Comparison of ENCODE assay signal across 18 cellular contexts in the genomic region with DNA sequence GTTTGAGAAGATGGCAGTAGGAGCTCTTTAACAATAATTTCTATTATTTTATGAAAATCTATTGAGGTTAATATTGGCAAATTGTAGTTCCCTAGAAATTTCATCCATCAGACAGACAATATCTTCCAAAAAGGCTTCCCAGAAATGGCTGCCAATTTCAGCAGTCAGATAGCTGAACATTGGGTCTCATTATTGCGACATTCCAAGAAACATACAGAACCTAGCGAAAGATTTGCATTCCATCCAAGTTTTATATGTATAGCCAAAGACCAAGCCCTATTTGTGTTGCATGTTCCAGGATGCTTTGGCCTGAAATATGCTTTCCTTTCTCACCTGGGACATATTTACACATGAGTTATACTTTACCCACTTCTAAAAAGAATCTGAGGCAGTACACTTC. TPM values are rescaled to one million over a fixed set of nuclear protein-coding genes. Genes with fewer than 3 reads are reported as not detected.
DNase-seq lines count a peak whose midpoint lies in the region; ATAC-seq, FAIRE-seq and TF ChIP-seq lines count a peak whose summit lies in the region.
"Had no signal": no experiment of that assay in that cellular context is flagged by ENCODE, and none has a peak within 500 bp of the region (broad histone marks: within the 10 kb centered on the region; RNA-seq: fewer than 3 reads in every experiment).

No MANE protein-coding gene starts in this region.

- H2BK5ac ChIP-seq in H1 (ENCODE audit: low read depth, low read length) = no peak overlapping the region

- H3K9ac ChIP-seq in HepG2 (ENCODE audit: insufficient read depth, low read depth, low read length) = no peak overlapping the region
- H3K9ac ChIP-seq in H1 (replicated peaks in 1 of 4; ENCODE audit: extremely low read depth in 1 of 4, low read depth in 3 of 4, low read length in 3 of 4) = no peak overlapping the region

- no peak overlapping the region for H3K4ac ChIP-seq in H1 (replicated peaks; ENCODE audit: insufficient read length, low read depth, low read length)

- H3K79me2 ChIP-seq in HepG2 (ENCODE audit: insufficient read depth, low read length) (no peaks in the 10 kb centered on the region), H1 (ENCODE audit: control insufficient read depth in 1 of 2, insufficient read depth in 2 of 2, low read length in 2 of 2) (no peaks in the 10 kb centered on the region)

- 7% methylated on average over 2 of the region's 2 CpGs for WGBS in HepG2 (ENCODE audit: low lambda C conversion rate)
- WGBS in right lobe of liver (ENCODE audit: insufficient coverage, low coverage, low lambda C conversion rate, missing lambda C conversion rate) = 71% methylated on average over 2 of the region's 2 CpGs
- WGBS in H1 (ENCODE audit: extremely low coverage in 1 of 2, insufficient coverage in 1 of 2, insufficient read length in 1 of 2, insufficient replicate concordance in 2 of 2, low coverage in 1 of 2, low lambda C conversion rate in 2 of 2, missing lambda C conversion rate in 1 of 2), 2 experiments = 96% methylated on average over 2 of the region's 2 CpGs; no CpG with 5 or more reads in 1 of the 2 experiments

- H3K9me3 ChIP-seq in HepG2 (ENCODE audit: low read length) (no peaks in the 10 kb centered on the region), right lobe of liver (no peaks in the 10 kb centered on the region), H1 (ENCODE audit: insufficient read depth in 2 of 2, low read depth in 1 of 2, low read length in 1 of 2) (no peaks in the 10 kb centered on the region), left lung (no peaks in the 10 kb centered on the region)
- H3K9me3 ChIP-seq: Caco-2 had no signal

- H3K36me3 ChIP-seq in HepG2 (replicated peaks in 1 of 2; ENCODE audit: control insufficient read depth in 1 of 2, insufficient read depth in 2 of 2, low read length in 2 of 2) = no peaks in the 10 kb centered on the region
- H3K36me3 ChIP-seq in right lobe of liver = no peaks in the 10 kb centered on the region
- H3K36me3 ChIP-seq in H1 (ENCODE audit: control insufficient read depth in 2 of 4, insufficient read depth in 4 of 4, low read length in 3 of 4) = no peaks in the 10 kb centered on the region
- peaks cover 0 to 16% of the 10 kb centered on the region in 2 donors for H3K36me3 ChIP-seq in left lung

- no peak overlapping the region for H4K8ac ChIP-seq in H1 (ENCODE audit: extremely low read depth, insufficient read depth, low read length)

- no peak overlapping the region for H3K4me2 ChIP-seq in HepG2 (ENCODE audit: low read depth, low read length)
- no peak overlapping the region for H3K4me2 ChIP-seq in H1 (ENCODE audit: insufficient read depth in 1 of 2, low read depth in 2 of 2, low read length in 2 of 2)

- H3K23me2 ChIP-seq in H1 (ENCODE audit: low read depth, low read length) = peaks cover 2% of the 10 kb centered on the region; the same call in 1 of the 2 replicates

- FAIRE-seq in HepG2 (lab: Jason Lieb, UNC) = no peak
- no peak for FAIRE-seq in H1 (lab: Jason Lieb, UNC)
- FAIRE-seq: A204.1, G401.6, GM12892 had no signal

- no peak overlapping the region for H2BK20ac ChIP-seq in H1 (ENCODE audit: low read length)

- H3K4me1 ChIP-seq in HepG2 (ENCODE audit: insufficient read depth, low read length) (no peaks in the 10 kb centered on the region), right lobe of liver (peaks cover 0 to 5% (median 0%) of the 10 kb centered on the region in 4 donors), H1 (replicated peaks in 1 of 4; ENCODE audit: control insufficient read depth in 3 of 4, insufficient read depth in 4 of 4, low read length in 3 of 4) (peaks cover 0 to 2% (median 0%) of the 10 kb centered on the region in 4 experiments; a peak in 1 of 7 replicates), left lung (peaks cover 0 to 13% of the 10 kb centered on the region in 2 donors)
- H3K4me1 ChIP-seq: Caco-2 had no signal

- H2AFZ ChIP-seq in HepG2 (ENCODE audit: low read length) = no peak overlapping the region
- no peak overlapping the region for H2AFZ ChIP-seq in H1 (ENCODE audit: low read length)

- no peak overlapping the region for H2BK12ac ChIP-seq in H1 (ENCODE audit: low read depth, low read length)

- no peak overlapping the region for H3K56ac ChIP-seq in H1 (replicated peaks; ENCODE audit: insufficient read length, low read depth, low read length)

- H2BK120ac ChIP-seq in H1 (replicated peaks; ENCODE audit: low read depth, low read length) = no peak overlapping the region

- H3K79me1 ChIP-seq in H1 (ENCODE audit: low read depth, low read length) = no peaks in the 10 kb centered on the region

- TF ChIP-seq EP300 in HepG2 (IDR thresholded peaks at IDR 0.05; ENCODE audit: low read depth in 2 of 2, low read length in 2 of 2) = no peak
- no peak for TF ChIP-seq EP300 in HepG2 (CRISPR knock-in tag; IDR thresholded peaks at IDR 0.05; ENCODE audit: borderline replicate concordance)
- TF ChIP-seq EP300 in H1 (IDR thresholded peaks at IDR 0.05; ENCODE audit: borderline replicate concordance in 1 of 2, low read depth in 2 of 2, low read length in 2 of 2) = no peak

- H3K23ac ChIP-seq in H1 (ENCODE audit: insufficient read length) = no peak overlapping the region

- H3K27me3 ChIP-seq in HepG2 (ENCODE audit: control insufficient read depth in 1 of 2, insufficient read depth in 2 of 2, low read length in 2 of 2) (0 out of 5 replicates have a peak, but pooled peaks cover 0 to 2% of the 10 kb centered on the region in 2 experiments), right lobe of liver (no peaks in the 10 kb centered on the region), H1 (replicated peaks in 1 of 4; ENCODE audit: control insufficient read depth in 3 of 4, extremely low read depth in 1 of 4, insufficient read depth in 3 of 4, low read length in 3 of 4) (no peaks in the 10 kb centered on the region), left lung (no peaks in the 10 kb centered on the region)

- intact Hi-C loops in HepG2 (cut with micrococcal nuclease; ENCODE audit: unreplicated experiment) (no loop called here), right lobe of liver (cut with DNase I) (loop anchor here in 1 of 2 donors (5.0 kb wide), 1 partner anchor 89 kb away; no protein-coding TSS in a partner anchor), left lung (cut with DNase I) (loop anchor here in 1 of 2 donors (5.0 kb wide), 1 partner anchor 84 kb away; no protein-coding TSS in a partner anchor)

- H3K14ac ChIP-seq in H1 (ENCODE audit: insufficient read length) = no peak overlapping the region

- no peak overlapping the region for H3K4me3 ChIP-seq in HepG2 (replicated peaks in 1 of 3; ENCODE audit: insufficient read depth in 1 of 3, low read depth in 2 of 3, low read length in 3 of 3)
- H3K4me3 ChIP-seq in right lobe of liver = no peak overlapping the region
- no peak overlapping the region for H3K4me3 ChIP-seq in H1 (ENCODE audit: extremely low read depth in 1 of 4, insufficient read depth in 2 of 4, low read depth in 3 of 4, low read length in 4 of 4)
- H3K4me3 ChIP-seq in left lung = no peak overlapping the region

- no peak for TF ChIP-seq RAD21 in HepG2 (CRISPR knock-in tag; IDR thresholded peaks at IDR 0.05)
- TF ChIP-seq RAD21 in H1 (IDR thresholded peaks at IDR 0.05 in 1 of 2, conservative IDR thresholded peaks at IDR 0.05 in 1 of 2; ENCODE audit: low read depth in 2 of 2, low read length in 2 of 2) = no peak

- in situ Hi-C loops in HepG2 (cut with HindIII; ENCODE audit: extremely low pct_ligation_motif_present, low pct_unique_long_range_greater_than_20kb) = no loop called here

- no peak overlapping the region for H4K5ac ChIP-seq in H1 (ENCODE audit: insufficient read length, low read depth, low read length)

- BruUV-seq in HepG2 (replicated peaks; lab: Mats Ljungman, UMichigan) = no TSS peak

- DNase-seq in HepG2 (ENCODE audit: low spot score) (no peak), right lobe of liver (no peak), H1 (ENCODE audit: low read depth in 1 of 2, low spot score in 2 of 2) (no peak), left lung (no peak), AG08396 (ENCODE audit: low spot score) (no peak), NCI-H2196 (lab: John Stamatoyannopoulos, UW; ENCODE audit: unreplicated experiment) (no peak), COLO829 (ENCODE audit: low spot score) (no peak), OCI-M1 (lab: John Stamatoyannopoulos, UW) (no peak)
- DNase-seq: C1 segment of cervical spinal cord; Caco-2; CD4-positive, alpha-beta memory T cell; DND-41; GOT3; H7 had no signal

- no peak overlapping the region for H4K91ac ChIP-seq in H1 (replicated peaks; ENCODE audit: insufficient read length, low read length)

- no peak overlapping the region for H3K18ac ChIP-seq in H1 (ENCODE audit: extremely low read depth, low read length)

- no peak for TF ChIP-seq POLR2A in HepG2 (IDR thresholded peaks at IDR 0.05; ENCODE audit: insufficient read depth in 1 of 2, low read depth in 2 of 2, low read length in 2 of 2)
- TF ChIP-seq POLR2A in right lobe of liver (IDR thresholded peaks at IDR 0.05) = no peak
- TF ChIP-seq POLR2A in H1 (IDR thresholded peaks at IDR 0.05; ENCODE audit: control extremely low read depth in 1 of 2, low read depth in 2 of 2, low read length in 2 of 2) = no peak

- H4K20me1 ChIP-seq in HepG2 (ENCODE audit: insufficient read depth, low read length) (no peaks in the 10 kb centered on the region), H1 (replicated peaks in 1 of 2; ENCODE audit: control insufficient read depth in 1 of 2, insufficient read depth in 2 of 2, low read length in 2 of 2) (no peaks in the 10 kb centered on the region)

- no peak overlapping the region for H2BK15ac ChIP-seq in H1 (ENCODE audit: low read length)

- ATAC-seq in HepG2 (no peak), right lobe of liver (no peak), left lung (peak; percentile 30)

- POLR2A ChIA-PET in HepG2 (lab: Yijun Ruan, JAX) = no interaction called here
- POLR2A ChIA-PET in H1 (lab: Charles Lee; ENCODE audit: partially characterized antibody) = interaction anchor here (1.4 kb wide), 1 partner anchor 10 kb away, joined by 3 read pairs; no protein-coding TSS in a partner anchor

- no peak overlapping the region for H2AK5ac ChIP-seq in H1 (ENCODE audit: low read depth, low read length)

- CTCF ChIA-PET in HepG2 (lab: Yijun Ruan, JAX; ENCODE audit: low intra/inter-chr PET ratio, low total read pairs) (no interaction called here), H1 (lab: Charles Lee; ENCODE audit: partially characterized antibody) (interaction anchor here (0.6 to 20.7 kb wide), 22 partner anchors 11 to 137 kb away, joined by 3 to 486 read pairs (median 8); no protein-coding TSS in a partner anchor)

- H3K27ac ChIP-seq in HepG2 (ENCODE audit: extremely low read length, insufficient read depth, low read length) (no peak overlapping the region), right lobe of liver (no peak overlapping the region), H1 (ENCODE audit: low read depth, low read length) (no peak overlapping the region), left lung (peak overlapping the region in 1 of 2 donors; percentile 15)
- H3K27ac ChIP-seq: 22Rv1 had no signal

- TF ChIP-seq CTCF in HepG2 (CRISPR knock-in tag; IDR thresholded peaks at IDR 0.05) (no peak), right lobe of liver (IDR thresholded peaks at IDR 0.05) (no peak), H1 (IDR thresholded peaks at IDR 0.05; ENCODE audit: control extremely low read depth in 1 of 3, insufficient read depth in 1 of 3, low read depth in 1 of 3, low read length in 3 of 3) (no peak), left lung (IDR thresholded peaks at IDR 0.05) (no peak)

RNA-seq across cellular contexts. Expression of gene ACP3, which starts 24.5 kb away (rescaled TPM):
- total RNA-seq in HepG2 (2016; rRNA removed; fragmentation: Illumina TruSeq; extraction: Trizol) = not detected in 2 replicates
- not detected in 2 replicates for total RNA-seq in HepG2 (2016; cell fraction: cytosol; rRNA removed; fragmentation: Illumina TruSeq; extraction: Trizol; ENCODE audit: low read depth)
- not detected in 2 replicates for total RNA-seq in HepG2 (2016; cell fraction: insoluble cytoplasmic fraction; rRNA removed; fragmentation: Illumina TruSeq; extraction: Trizol)
- total RNA-seq in HepG2 (2016; cell fraction: membrane; rRNA removed; fragmentation: Illumina TruSeq; extraction: Trizol) = not detected in 2 replicates
- total RNA-seq in HepG2 (2016; cell fraction: nucleus; rRNA removed; fragmentation: Illumina TruSeq; extraction: Trizol) = not detected in 2 replicates
- polyA plus RNA-seq in HepG2 (2011; rRNA removed) = not detected in 2 replicates
- polyA plus RNA-seq in HepG2 (2011; cell fraction: cytosol; rRNA removed) = not detected in 2 replicates
- polyA plus RNA-seq in HepG2 (2011; cell fraction: nucleus; rRNA removed) = not detected in 2 replicates
- polyA plus RNA-seq in HepG2 (2012) = not detected in 2 replicates
- not detected in 2 replicates for polyA plus RNA-seq in HepG2 (2016; cell fraction: cytosol; fragmentation: Illumina TruSeq; extraction: Trizol; ENCODE audit: low read depth)
- not detected in 2 replicates for polyA plus RNA-seq in HepG2 (2016; cell fraction: insoluble cytoplasmic fraction; fragmentation: Illumina TruSeq; extraction: Trizol; ENCODE audit: low read depth)
- polyA plus RNA-seq in HepG2 (2016; cell fraction: membrane; fragmentation: Illumina TruSeq; extraction: Trizol; ENCODE audit: low read depth) = not detected in 2 replicates
- polyA plus RNA-seq in HepG2 (2016; cell fraction: nucleus; fragmentation: Illumina TruSeq; extraction: Trizol; ENCODE audit: insufficient read depth, low read depth) = not detected in 2 replicates
- 9.4 TPM in 1 of 2 replicates, not detected in the other for polyA minus RNA-seq in HepG2 (2011; rRNA and poly(A)+ RNA removed; ENCODE audit: low replicate concordance)
- not detected in 2 replicates for polyA minus RNA-seq in HepG2 (2011; cell fraction: cytosol; rRNA and poly(A)+ RNA removed)
- not detected in 2 replicates for polyA minus RNA-seq in HepG2 (2011; cell fraction: nucleus; rRNA and poly(A)+ RNA removed)
- total RNA-seq in right lobe of liver = under 1 TPM in 5 of 6 experiments, not detected in 1; 0.12 to 0.49 (median 0.22) TPM
- total RNA-seq in H1 (2021; fragmentation: NEBNext Ultra II Directional; extraction: Animal tissue kit (Norgen Biotek cat#: 25700)) = 1.2 and 2.4 TPM in 2 replicates
- 0.67 and 1.4 TPM in 2 replicates for polyA plus RNA-seq in H1 (2011; rRNA removed)
- polyA plus RNA-seq in H1 (2011; cell fraction: cytosol; rRNA removed) = 1.00 TPM
- 1.5 TPM for polyA plus RNA-seq in H1 (2011; cell fraction: nucleus; rRNA removed)
- 2.1 to 4.3 TPM (median 2.6 TPM) in 4 replicates for polyA plus RNA-seq in H1 (2012, experiment 1 of 2)
- polyA plus RNA-seq in H1 (2012, experiment 2 of 2) = 0.33 TPM
- polyA plus RNA-seq in H1 (2013, experiment 1 of 2) = 3.4 TPM
- 3.1 TPM for polyA plus RNA-seq in H1 (2013, experiment 2 of 2)
- polyA minus RNA-seq in H1 (2011; rRNA and poly(A)+ RNA removed) = 2.6 and 4.8 TPM in 2 replicates
- 0.73 TPM for polyA minus RNA-seq in H1 (2011; cell fraction: cytosol; rRNA and poly(A)+ RNA removed)
- polyA minus RNA-seq in H1 (2011; cell fraction: nucleus; rRNA and poly(A)+ RNA removed) = 4.0 TPM
- total RNA-seq in left lung = 10 to 100 TPM; 11.9 to 24.3 TPM
- total RNA-seq: CD4-positive, alpha-beta memory T cell had no signal
- polyA plus RNA-seq: CD4-positive, alpha-beta memory T cell had no signal

Comparison
In these comparisons a context has a peak if more than half of its experiments do, and no peak if none do; other contexts are left out.
1. Of the 41 proteins assayed by ChIP-seq in both HepG2 and H1: peak only in HepG2: none; only in H1: none; in both: CEBPB; in neither: 40.